ENCODE assay signal across 15 cellular contexts in genomic region chr2:234145057-234145456, GRCh38.
A peak's percentile ranks its signal among the peaks of the same experiment; 100 is the strongest.
DNase-seq lines count a peak whose midpoint lies in the region; ATAC-seq, FAIRE-seq and TF ChIP-seq lines count a peak whose summit lies in the region.
"Had no signal": no experiment of that assay in that cellular context is flagged by ENCODE, and none has a peak within 500 bp of the region (broad histone marks: within the 10 kb centered on the region; RNA-seq: fewer than 3 reads in every experiment).

No MANE protein-coding gene starts in this region.

- H3K9ac ChIP-seq in BLaER1 treated with 17β-estradiol and CSF1 and Interleukin-3, amounts not matched to agents 10 nM and 100 nM, result no peak overlapping the region
- H3K9ac ChIP-seq in keratinocyte (ENCODE audit: control insufficient read depth, extremely low read depth, insufficient read depth, low read length), result no peak overlapping the region

- peaks cover 0 to 45% (median 0%) of the 10 kb centered on the region in 11 experiments; a peak in 9 of 22 replicates for H3K36me3 ChIP-seq in BLaER1 treated with 17β-estradiol and CSF1 and Interleukin-3, amounts not matched to agents 10 nM and 100 nM
- H3K36me3 ChIP-seq in HEK293 (ENCODE audit: control insufficient read depth in 2 of 2, insufficient read depth in 1 of 2, low read length in 2 of 2) (no peaks in the 10 kb centered on the region), keratinocyte (ENCODE audit: control insufficient read depth in 2 of 2, extremely low read depth in 1 of 2, insufficient read depth in 2 of 2, low read length in 2 of 2) (no peaks in the 10 kb centered on the region)

- no peak for TF ChIP-seq CTCF in HEK293 (tag by site-specific recombination; IDR thresholded peaks at IDR 0.05)
- TF ChIP-seq CTCF in keratinocyte (optimal IDR thresholded peaks at IDR 0.05 in 1 of 3, IDR thresholded peaks at IDR 0.05 in 1 of 3, conservative IDR thresholded peaks at IDR 0.05 in 1 of 3; ENCODE audit: extremely low read depth in 1 of 3, insufficient read depth in 2 of 3, low read length in 3 of 3), result no peak

- ATAC-seq in HG02623 (IDR thresholded peaks at IDR 0.05; ENCODE audit: unreplicated experiment), result no peak
- ATAC-seq in GM21576 (IDR thresholded peaks at IDR 0.05; ENCODE audit: unreplicated experiment), result no peak
- ATAC-seq: HCT116 had no signal

- no peaks in the 10 kb centered on the region for H3K9me1 ChIP-seq in keratinocyte (ENCODE audit: control insufficient read depth, extremely low read depth, insufficient read depth, low read length)

- 0 out of 22 replicates have a peak overlapping the region, but pooled peaks of 1 of the 11 experiments have one; percentile 13 for H3K27ac ChIP-seq in BLaER1 treated with 17β-estradiol and CSF1 and Interleukin-3, amounts not matched to agents 10 nM and 100 nM
- no peak overlapping the region for H3K27ac ChIP-seq in HEK293 (ENCODE audit: extremely low read depth, low read depth, low read length)
- H3K27ac ChIP-seq in keratinocyte (ENCODE audit: control insufficient read depth, insufficient read depth, low read length), result no peak overlapping the region
- H3K27ac ChIP-seq: C4-2B had no signal

- peaks cover 28 to 98% (median 53%) of the 10 kb centered on the region in 10 experiments for H3K4me1 ChIP-seq in BLaER1 treated with 17β-estradiol and CSF1 and Interleukin-3, amounts not matched to agents 10 nM and 100 nM
- H3K4me1 ChIP-seq in HEK293 (ENCODE audit: control insufficient read depth, insufficient read depth, low read length), result peaks cover 4% of the 10 kb centered on the region; the same call in 1 of the 2 replicates
- peaks cover 28% of the 10 kb centered on the region for H3K4me1 ChIP-seq in keratinocyte (ENCODE audit: control insufficient read depth, extremely low read depth, insufficient read depth, low read length)

- H3K4me3 ChIP-seq in BLaER1 treated with 17β-estradiol and CSF1 and Interleukin-3, amounts not matched to agents 10 nM and 100 nM, result peak overlapping the region in 1 of 10 experiments; percentile 10; a peak in 3 of 20 replicates
- no peak overlapping the region for H3K4me3 ChIP-seq in HEK293 (ENCODE audit: low read depth, low read length)
- no peak overlapping the region for H3K4me3 ChIP-seq in keratinocyte (ENCODE audit: control insufficient read depth in 2 of 3, extremely low read depth in 1 of 3, insufficient read depth in 2 of 3, low read depth in 1 of 3, low read length in 3 of 3)

- peak overlapping the region in 6 of 11 experiments; percentile 14 to 94 (median 87); a peak in 6 of 22 replicates for H3K4me2 ChIP-seq in BLaER1 treated with 17β-estradiol and CSF1 and Interleukin-3, amounts not matched to agents 10 nM and 100 nM
- no peak overlapping the region for H3K4me2 ChIP-seq in keratinocyte (ENCODE audit: control insufficient read depth, extremely low read depth, insufficient read depth, low read depth, low read length)

- H3K27me3 ChIP-seq in BLaER1 treated with 17β-estradiol and CSF1 and Interleukin-3, amounts not matched to agents 10 nM and 100 nM, result no peaks in the 10 kb centered on the region
- no peaks in the 10 kb centered on the region for H3K27me3 ChIP-seq in keratinocyte (ENCODE audit: control insufficient read depth, extremely low read depth, insufficient read depth, low read length)

- peak; percentile 56 for FAIRE-seq in keratinocyte (lab: Jason Lieb, UNC)

- H3K9me3 ChIP-seq in BLaER1 treated with 17β-estradiol and CSF1 and Interleukin-3, amounts not matched to agents 10 nM and 100 nM (replicated peaks in 1 of 11), result peaks cover 10 to 58% (median 53%) of the 10 kb centered on the region in 11 experiments; a peak in 21 of 22 replicates
- H3K9me3 ChIP-seq in HEK293 (ENCODE audit: control insufficient read depth, insufficient read depth, low read depth, low read length), result no peaks in the 10 kb centered on the region
- H3K9me3 ChIP-seq in keratinocyte (ENCODE audit: control insufficient read depth, low read depth, low read length), result peaks cover 9% of the 10 kb centered on the region

- DNase-seq in keratinocyte (ENCODE audit: low read depth, low spot score), result no peak
- peak; percentile 51 for DNase-seq in renal cortical epithelial cell (ENCODE audit: low read depth)
- no peak for DNase-seq in NOMO-1 treated with dmso at 0.1 percent for 144 hours (lab: John Stamatoyannopoulos, UW; ENCODE audit: unreplicated experiment)
- DNase-seq: Calu3; CD4-positive, alpha-beta memory T cell; DMS79 treated with DMSO at 0.1 percent for 48 hours; GF-D8; GOT3; H7 had no signal

- CTCF ChIA-PET in HEK293 (lab: Yijun Ruan, JAX), result interaction anchor here (0.6 kb wide), 1 partner anchor 113 kb away, joined by 4 read pairs; no protein-coding TSS in a partner anchor

- POLR2A ChIA-PET in HEK293 (lab: Yijun Ruan, JAX), result no interaction called here

- dilution Hi-C loops in keratinocyte (cut with MboI; ENCODE audit: extremely low pct_ligation_motif_present, low sequenced_read_pairs), result no loop called here

- no peaks in the 10 kb centered on the region for H3K79me2 ChIP-seq in keratinocyte (ENCODE audit: control insufficient read depth, insufficient read depth, low read length)

- H2AFZ ChIP-seq in keratinocyte (ENCODE audit: control insufficient read depth, low read length), result no peak overlapping the region

- H4K20me1 ChIP-seq in BLaER1 treated with 17β-estradiol and CSF1 and Interleukin-3, amounts not matched to agents 10 nM and 100 nM, result no peaks in the 10 kb centered on the region
- no peaks in the 10 kb centered on the region for H4K20me1 ChIP-seq in keratinocyte (ENCODE audit: control insufficient read depth, extremely low read depth, insufficient read depth, low read length)

TF ChIP-seq in HEK293, 187 proteins besides CTCF, POLR2A, EP300 and RAD21:
- TF ChIP-seq ZNF510 (tag by site-specific recombination; IDR thresholded peaks at IDR 0.05; ENCODE audit: insufficient replicate concordance) (peak; percentile 93), ZIC2 (tag by site-specific recombination; IDR thresholded peaks at IDR 0.05) (no peak)
